In the genomic region with DNA sequence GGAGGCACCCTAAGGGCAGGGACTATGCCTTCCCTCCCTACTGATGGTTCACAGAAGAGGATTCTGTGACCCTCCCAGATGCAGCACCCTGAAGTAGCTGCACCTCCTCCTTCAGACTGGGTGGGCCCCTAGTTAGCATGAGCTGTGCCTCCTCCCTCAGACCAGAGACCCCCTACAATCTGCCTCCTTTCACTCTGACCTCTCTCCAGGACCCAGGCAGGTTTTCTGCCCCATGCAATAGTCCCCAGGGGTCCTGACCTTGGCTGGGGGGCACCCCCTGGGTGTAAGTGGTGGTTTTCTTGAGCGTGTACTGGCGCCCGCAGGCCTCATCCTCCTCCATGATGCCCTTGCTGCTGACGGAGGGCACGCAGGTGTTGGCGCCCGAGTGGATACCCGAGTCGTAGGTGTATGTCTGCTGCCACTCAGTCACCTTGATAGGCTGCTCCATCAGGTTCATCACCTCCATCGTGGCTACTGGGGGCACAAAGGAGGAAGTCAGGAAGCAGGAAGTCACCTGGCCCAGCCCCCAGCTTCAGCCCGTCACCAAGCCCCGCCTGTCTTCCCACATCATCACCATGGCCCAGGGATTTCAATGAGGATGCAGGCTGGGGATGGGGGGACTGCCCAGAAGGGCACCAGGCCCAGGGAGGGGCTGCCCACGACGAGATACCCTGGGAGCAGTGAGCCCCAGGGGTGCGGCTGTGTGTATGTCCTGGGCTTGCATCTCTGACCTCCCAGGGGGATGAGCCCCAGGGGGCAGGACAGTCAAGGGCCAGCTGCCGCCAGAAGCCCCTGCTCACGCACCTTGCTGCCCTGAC, we compare ENCODE assay signal across 8 cellular contexts. TPM values are rescaled to one million over a fixed set of nuclear protein-coding genes. Genes with fewer than 3 reads are reported as not detected.
A peak's percentile ranks its signal among the peaks of the same experiment; 100 is the strongest.
DNase-seq lines count a peak whose midpoint lies in the region; ATAC-seq, FAIRE-seq and TF ChIP-seq lines count a peak whose summit lies in the region.
"Had no signal": no experiment of that assay in that cellular context is flagged by ENCODE, and none has a peak within 500 bp of the region (broad histone marks: within the 10 kb centered on the region; RNA-seq: fewer than 3 reads in every experiment).

No MANE protein-coding gene starts in this region.

- TF ChIP-seq CTCF in HCT116 (IDR thresholded peaks at IDR 0.05 in 2 of 3, conservative IDR thresholded peaks at IDR 0.05 in 1 of 3; ENCODE audit: borderline replicate concordance in 1 of 3, insufficient read depth in 1 of 3, low read depth in 2 of 3, low read length in 2 of 3) (no peak), kidney (IDR thresholded peaks at IDR 0.05; ENCODE audit: borderline replicate concordance, extremely low read depth, insufficient read depth) (no peak)

- peaks cover 50 to 55% of the 10 kb centered on the region in 2 experiments for H3K4me1 ChIP-seq in HCT116 (ENCODE audit: control insufficient read depth in 1 of 2, insufficient read depth in 2 of 2, low read length in 2 of 2)
- H3K4me1 ChIP-seq in kidney (ENCODE audit: control insufficient read depth in 1 of 2, insufficient read depth in 1 of 2, low read depth in 1 of 2, low read length in 2 of 2): peaks cover 38 to 44% of the 10 kb centered on the region in 2 donors
- H3K4me1 ChIP-seq: testis had no signal

- H3K4me3 ChIP-seq in HCT116 (replicated peaks in 1 of 2; ENCODE audit: low read depth in 1 of 2, low read length in 2 of 2) (peak overlapping the region in 1 of 2 experiments; percentile 47; a peak in 3 of 4 replicates), kidney (ENCODE audit: low read length in 2 of 2) (no peak overlapping the region)
- H3K4me3 ChIP-seq: testis had no signal

- no peak for TF ChIP-seq RAD21 in HCT116 (IDR thresholded peaks at IDR 0.05; ENCODE audit: low read depth)

- peak overlapping the region; percentile 86 for H3K4me2 ChIP-seq in HCT116 (ENCODE audit: low read length)

- no TSS peak for BruUV-seq in HCT116 (replicated peaks; lab: Mats Ljungman, UMichigan)

- DNase-seq in HCT116 (ENCODE audit: low read depth, low spot score) (no peak), kidney (peak; percentile 61), NCI-H1417 treated with DMSO at 0.1 percent for 48 hours (lab: John Stamatoyannopoulos, UW) (no peak)
- DNase-seq: activated CD8-positive, alpha-beta memory T cell treated with anti-CD3 and anti-CD28 coated beads for 24 hours; central memory CD4-positive, alpha-beta T cell; NCI-H1048; testis had no signal

- peaks cover 47% of the 10 kb centered on the region for H3K79me2 ChIP-seq in HCT116 (ENCODE audit: insufficient read depth, low read length)

- peak; percentile 7 for ATAC-seq in HCT116
- no peak for ATAC-seq in HG03135 (IDR thresholded peaks at IDR 0.05; ENCODE audit: unreplicated experiment)

- H3K9ac ChIP-seq in HCT116 (ENCODE audit: low read length) (peak overlapping the region; percentile 68), kidney (ENCODE audit: low read length in 2 of 2) (no peak overlapping the region)

- H2AFZ ChIP-seq in HCT116 (ENCODE audit: low read depth, low read length, poor library complexity, severe bottlenecking): no peak overlapping the region

- intact Hi-C loops in HCT116 (cut with micrococcal nuclease) (loop anchor here (2.0 kb wide), 2 partner anchors 15 to 29 kb away; partner anchors contain the start of gene JUP), kidney (cut with DNase I) (no loop called here)

- H3K9me3 ChIP-seq in HCT116 (ENCODE audit: control insufficient read depth in 1 of 2, insufficient read depth in 1 of 2, low read depth in 1 of 2, low read length in 2 of 2) (no peaks in the 10 kb centered on the region), kidney (ENCODE audit: control insufficient read depth in 1 of 2, low read length in 2 of 2) (no peaks in the 10 kb centered on the region)
- H3K9me3 ChIP-seq: testis had no signal

- FAIRE-seq in kidney (lab: Jason Lieb, UNC): no peak

- POLR2A ChIA-PET in HCT116 (lab: Charles Lee): no interaction called here

- RAD21 ChIA-PET in HCT116 (lab: Charles Lee; ENCODE audit: low non-redundant PET in 1 of 2, low total read pairs in 2 of 2, uncharacterized antibody in 2 of 2, unreplicated experiment in 2 of 2): no interaction called here

- CTCF ChIA-PET in HCT116 (lab: Charles Lee): no interaction called here

- H3K27ac ChIP-seq in HCT116 (ENCODE audit: low read depth, low read length) (peak overlapping the region; percentile 73), kidney (ENCODE audit: low read depth in 2 of 2, low read length in 2 of 2) (peak overlapping the region; percentile 84 to 86)
- H3K27ac ChIP-seq: testis had no signal

- H4K20me1 ChIP-seq in HCT116 (ENCODE audit: insufficient read depth): no peaks in the 10 kb centered on the region

- TF ChIP-seq POLR2A in HCT116 (IDR thresholded peaks at IDR 0.05; ENCODE audit: borderline replicate concordance, extremely low read depth, insufficient read depth, insufficient read length): no peak

- no peaks in the 10 kb centered on the region for H3K27me3 ChIP-seq in HCT116 (ENCODE audit: insufficient read depth, low read length)
- H3K27me3 ChIP-seq: testis had no signal

- H3K36me3 ChIP-seq in HCT116 (ENCODE audit: control insufficient read depth in 1 of 2, insufficient read depth in 2 of 2, low read length in 2 of 2): peaks cover 30 to 34% of the 10 kb centered on the region in 2 experiments; a peak in 3 of 4 replicates
- peaks cover 30 to 36% of the 10 kb centered on the region in 2 donors for H3K36me3 ChIP-seq in kidney (ENCODE audit: control insufficient read depth in 1 of 2, insufficient read depth in 2 of 2, low read length in 2 of 2)

- H3K9me2 ChIP-seq in HCT116 (ENCODE audit: insufficient read depth): no peaks in the 10 kb centered on the region

TF ChIP-seq in HCT116, 20 proteins besides CTCF, POLR2A, EP300 and RAD21 (continues in another document):
- TF ChIP-seq, protein P1, sequence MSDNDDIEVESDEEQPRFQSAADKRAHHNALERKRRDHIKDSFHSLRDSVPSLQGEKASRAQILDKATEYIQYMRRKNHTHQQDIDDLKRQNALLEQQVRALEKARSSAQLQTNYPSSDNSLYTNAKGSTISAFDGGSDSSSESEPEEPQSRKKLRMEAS (IDR thresholded peaks at IDR 0.05): no peak
- no peak for TF ChIP-seq FOSL1 (IDR thresholded peaks at IDR 0.05; ENCODE audit: low read depth)
- TF ChIP-seq SRF (IDR thresholded peaks at IDR 0.05; ENCODE audit: low read depth): no peak
- TF ChIP-seq ZFX (IDR thresholded peaks at IDR 0.05): no peak
- no peak for TF ChIP-seq EZH2 (IDR thresholded peaks at IDR 0.05)
- TF ChIP-seq TCF7L2 (IDR thresholded peaks at IDR 0.05; ENCODE audit: borderline replicate concordance, extremely low read depth, insufficient read depth, insufficient read length): no peak
- TF ChIP-seq, protein P2, sequence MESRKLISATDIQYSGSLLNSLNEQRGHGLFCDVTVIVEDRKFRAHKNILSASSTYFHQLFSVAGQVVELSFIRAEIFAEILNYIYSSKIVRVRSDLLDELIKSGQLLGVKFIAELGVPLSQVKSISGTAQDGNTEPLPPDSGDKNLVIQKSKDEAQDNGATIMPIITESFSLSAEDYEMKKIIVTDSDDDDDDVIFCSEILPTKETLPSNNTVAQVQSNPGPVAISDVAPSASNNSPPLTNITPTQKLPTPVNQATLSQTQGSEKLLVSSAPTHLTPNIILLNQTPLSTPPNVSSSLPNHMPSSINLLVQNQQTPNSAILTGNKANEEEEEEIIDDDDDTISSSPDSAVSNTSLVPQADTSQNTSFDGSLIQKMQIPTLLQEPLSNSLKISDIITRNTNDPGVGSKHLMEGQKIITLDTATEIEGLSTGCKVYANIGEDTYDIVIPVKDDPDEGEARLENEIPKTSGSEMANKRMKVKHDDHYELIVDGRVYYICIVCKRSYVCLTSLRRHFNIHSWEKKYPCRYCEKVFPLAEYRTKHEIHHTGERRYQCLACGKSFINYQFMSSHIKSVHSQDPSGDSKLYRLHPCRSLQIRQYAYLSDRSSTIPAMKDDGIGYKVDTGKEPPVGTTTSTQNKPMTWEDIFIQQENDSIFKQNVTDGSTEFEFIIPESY (IDR thresholded peaks at IDR 0.05; ENCODE audit: extremely low read depth, insufficient replicate concordance, low read length): no peak

RNA-seq across cellular contexts. Expression of gene JUP, which starts 14.9 kb away (rescaled TPM):
- total RNA-seq in HCT116 (2021; ENCODE audit: unreplicated experiment) (224 TPM), kidney (223 TPM)
- polyA plus RNA-seq in HCT116 (2012): 322 and 372 TPM in 2 replicates
- polyA plus RNA-seq in kidney (ENCODE audit: insufficient read depth, low read depth, low replicate concordance): 148 TPM

RNA-seq across cellular contexts. Expression of gene HAP1, which starts 37.2 kb away (rescaled TPM):
- total RNA-seq in HCT116 (2021; ENCODE audit: unreplicated experiment) (3.4 TPM), kidney (1.3 TPM)
- polyA plus RNA-seq in HCT116 (2012): 2.1 and 3.8 TPM in 2 replicates
- 0.99 TPM for polyA plus RNA-seq in kidney (ENCODE audit: insufficient read depth, low read depth, low replicate concordance)

RNA-seq across cellular contexts. Expression of gene P3H4, which starts 40.2 kb away (rescaled TPM):
- total RNA-seq in HCT116 (2021; ENCODE audit: unreplicated experiment): 23.4 TPM
- polyA plus RNA-seq in HCT116 (2012): 17.4 and 22.0 TPM in 2 replicates
- 13.6 TPM for total RNA-seq in kidney
- polyA plus RNA-seq in kidney (ENCODE audit: insufficient read depth, low read depth, low replicate concordance): 13.7 TPM

RNA-seq across cellular contexts. Expression of gene FKBP10, which starts 41.2 kb away (rescaled TPM):
- total RNA-seq in HCT116 (2021; ENCODE audit: unreplicated experiment): 78.5 TPM
- polyA plus RNA-seq in HCT116 (2012): 70.0 and 93.6 TPM in 2 replicates
- 38.3 TPM for total RNA-seq in kidney
- 19.6 TPM for polyA plus RNA-seq in kidney (ENCODE audit: insufficient read depth, low read depth, low replicate concordance)

RNA-seq across cellular contexts. Expression of gene GAST, which starts 59.5 kb away (rescaled TPM):
- not detected for total RNA-seq in HCT116 (2021; ENCODE audit: unreplicated experiment)
- 0.21 TPM in 1 of 2 replicates, not detected in the other for polyA plus RNA-seq in HCT116 (2012)
- total RNA-seq in kidney: not detected
- polyA plus RNA-seq in kidney (ENCODE audit: insufficient read depth, low read depth, low replicate concordance): not detected
- total RNA-seq: testis had no signal
